12 cellular contexts compared by ENCODE assay signal in the genomic region with DNA sequence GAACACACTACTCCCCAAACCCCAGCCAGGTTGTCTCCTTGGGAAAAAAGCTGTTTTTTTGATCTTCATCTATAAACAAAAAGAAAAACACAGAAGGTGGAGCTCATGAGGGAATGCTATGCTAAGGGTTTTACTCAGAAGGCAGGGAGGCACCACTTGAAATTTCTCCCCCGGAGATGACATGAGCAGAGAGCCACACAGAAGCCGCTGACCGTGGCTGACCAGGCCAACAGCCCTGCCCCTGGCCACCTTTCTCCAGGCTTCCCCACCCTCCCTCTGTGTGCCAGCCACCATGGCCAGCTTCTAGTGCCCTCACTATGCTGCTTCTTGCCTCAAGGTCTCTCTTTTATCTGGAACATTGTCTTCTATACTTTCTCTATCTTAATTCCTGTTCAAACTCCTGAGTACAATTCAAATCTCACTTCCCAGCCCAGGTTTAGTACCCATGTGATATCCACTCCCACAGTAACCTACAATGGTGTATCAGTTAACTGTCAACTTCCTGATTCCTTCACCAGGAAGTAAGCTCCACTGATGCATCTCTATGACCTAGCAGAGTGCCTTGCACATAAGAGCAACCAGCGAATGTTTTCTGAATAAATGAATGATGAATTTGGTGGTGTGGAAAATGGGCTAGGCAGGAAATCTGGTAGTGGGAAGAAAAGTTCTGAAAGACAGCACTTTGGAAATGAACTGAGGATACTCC. TPM values are rescaled to one million over a fixed set of nuclear protein-coding genes. Genes with fewer than 3 reads are reported as not detected.
DNase-seq lines count a peak whose midpoint lies in the region; ATAC-seq and TF ChIP-seq lines count a peak whose summit lies in the region.
"Had no signal": no experiment of that assay in that cellular context is flagged by ENCODE, and none has a peak within 500 bp of the region (broad histone marks: within the 10 kb centered on the region; RNA-seq: fewer than 3 reads in every experiment).

No MANE protein-coding gene starts in this region.

- H3K4me3 ChIP-seq in mammary epithelial cell (replicated peaks in 1 of 3; ENCODE audit: insufficient read depth in 1 of 3, low read depth in 2 of 3, low read length in 3 of 3) (no peak overlapping the region), endodermal cell (ENCODE audit: low read length) (no peak overlapping the region)
- H3K4me3 ChIP-seq: dorsolateral prefrontal cortex had no signal

- H3K4me1 ChIP-seq in mammary epithelial cell (ENCODE audit: insufficient read depth, low read length) (peaks cover 8% of the 10 kb centered on the region), endodermal cell (ENCODE audit: control insufficient read depth, insufficient read depth, low read length) (peaks cover 13% of the 10 kb centered on the region)

- peaks cover 47% of the 10 kb centered on the region for H3K79me2 ChIP-seq in mammary epithelial cell (ENCODE audit: insufficient read depth, low read length)

- no peaks in the 10 kb centered on the region for H3K27me3 ChIP-seq in mammary epithelial cell (ENCODE audit: insufficient read depth, low read length)
- no peaks in the 10 kb centered on the region for H3K27me3 ChIP-seq in endodermal cell (ENCODE audit: control insufficient read depth, insufficient read depth, low read length, poor library complexity, severe bottlenecking)
- H3K27me3 ChIP-seq: BE2C, dorsolateral prefrontal cortex had no signal

- H3K9ac ChIP-seq in mammary epithelial cell (ENCODE audit: insufficient read depth, low read length) (no peak overlapping the region), endodermal cell (ENCODE audit: extremely low read depth, low read length, poor library complexity, severe bottlenecking) (no peak overlapping the region)

- BruUV-seq in MCF 10A (replicated peaks; lab: Mats Ljungman, UMichigan) (TSS peak; percentile 4), mammary epithelial cell (replicated peaks; lab: Mats Ljungman, UMichigan) (no TSS peak)

- H3K4me2 ChIP-seq in mammary epithelial cell (ENCODE audit: insufficient read depth, low read depth, low read length): no peak overlapping the region

- peaks cover 65% of the 10 kb centered on the region for H3K36me3 ChIP-seq in mammary epithelial cell (ENCODE audit: insufficient read depth, low read length)
- H3K36me3 ChIP-seq in endodermal cell (ENCODE audit: control insufficient read depth, insufficient read depth, low read length): peaks cover 95% of the 10 kb centered on the region

- no peaks in the 10 kb centered on the region for H3K9me3 Mint-ChIP-seq in MCF 10A (ENCODE audit: unreplicated experiment)
- H3K9me3 Mint-ChIP-seq in endodermal cell: no peaks in the 10 kb centered on the region
- H3K9me3 Mint-ChIP-seq in stimulated activated naive B cell treated with anti-CD40 and anti-IgM and Interleukin-4, amounts not matched to agents 10 μg/mL and 1 μg/mL and 100 μg/mL, for 72 hours: peaks cover 0 to 3% of the 10 kb centered on the region in 2 donors
- no peaks in the 10 kb centered on the region for H3K9me3 Mint-ChIP-seq in HFFc6

- POLR2A ChIA-PET in MCF 10A (lab: Yijun Ruan, JAX): interaction anchor here (0.6 to 12.5 kb wide), 5 partner anchors 8 to 56 kb away, joined by 3 to 96 read pairs (median 5); partner anchors contain the start of gene LAPTM4A

- H4K20me1 ChIP-seq in mammary epithelial cell (ENCODE audit: insufficient read depth, low read length): no peaks in the 10 kb centered on the region

- H3K4me1 Mint-ChIP-seq in MCF 10A (ENCODE audit: insufficient read depth, unreplicated experiment): peaks cover 13% of the 10 kb centered on the region
- H3K4me1 Mint-ChIP-seq in endodermal cell: peaks cover 28% of the 10 kb centered on the region
- peaks cover 16 to 27% of the 10 kb centered on the region in 2 donors for H3K4me1 Mint-ChIP-seq in stimulated activated naive B cell treated with anti-CD40 and anti-IgM and Interleukin-4, amounts not matched to agents 10 μg/mL and 1 μg/mL and 100 μg/mL, for 72 hours
- H3K4me1 Mint-ChIP-seq in HFFc6 (ENCODE audit: low read depth): peaks cover 28% of the 10 kb centered on the region

- H3K4me3 Mint-ChIP-seq in MCF 10A (ENCODE audit: unreplicated experiment): no peak overlapping the region
- no peak overlapping the region for H3K4me3 Mint-ChIP-seq in endodermal cell
- peak overlapping the region in 1 of 2 donors; percentile 9 for H3K4me3 Mint-ChIP-seq in stimulated activated naive B cell treated with anti-CD40 and anti-IgM and Interleukin-4, amounts not matched to agents 10 μg/mL and 1 μg/mL and 100 μg/mL, for 72 hours
- no peak overlapping the region for H3K4me3 Mint-ChIP-seq in HFFc6

- dilution Hi-C loops in mammary epithelial cell (cut with HindIII; ENCODE audit: low sequenced_read_pairs): no loop called here

- TF ChIP-seq CTCF in MCF 10A (IDR thresholded peaks at IDR 0.05; ENCODE audit: unreplicated experiment) (no peak), mammary epithelial cell (conservative IDR thresholded peaks at IDR 0.05 in 1 of 2, IDR thresholded peaks at IDR 0.05 in 1 of 2; ENCODE audit: extremely low read depth in 1 of 2, insufficient read depth in 1 of 2, low read depth in 1 of 2, low read length in 2 of 2) (no peak), endodermal cell (conservative IDR thresholded peaks at IDR 0.05) (no peak), HFFc6 (IDR thresholded peaks at IDR 0.05) (no peak)

- in situ Hi-C loops in mammary epithelial cell (cut with MboI; ENCODE audit: low sequenced_read_pairs in 2 of 2): no loop called here

- H3K27me3 Mint-ChIP-seq in MCF 10A (ENCODE audit: insufficient read depth, unreplicated experiment) (no peaks in the 10 kb centered on the region), endodermal cell (ENCODE audit: insufficient read depth) (no peaks in the 10 kb centered on the region), HFFc6 (ENCODE audit: insufficient read depth) (peaks cover 3% of the 10 kb centered on the region)
- H3K27me3 Mint-ChIP-seq in stimulated activated naive B cell treated with anti-CD40 and anti-IgM and Interleukin-4, amounts not matched to agents 10 μg/mL and 1 μg/mL and 100 μg/mL, for 72 hours: no peaks in the 10 kb centered on the region

- DNase-seq in MCF 10A (ENCODE audit: unreplicated experiment): no peak
- DNase-seq in mammary epithelial cell: no peak
- DNase-seq in MV-4-11 (lab: John Stamatoyannopoulos, UW): peak; percentile 54
- DNase-seq in endodermal cell: no peak
- DNase-seq in stimulated activated naive B cell treated with anti-CD40 and anti-IgM and Interleukin-4, amounts not matched to agents 10 μg/mL and 1 μg/mL and 100 μg/mL, for 72 hours: no peak
- DNase-seq in stimulated activated CD4-positive, alpha-beta T cell treated with anti-CD3 and anti-CD28 coated beads, Interleukin-1b, Interleukin-23, amount 100 ng/mL, for 48 hours: no peak
- DNase-seq in stimulated activated CD4-positive, alpha-beta T cell treated with anti-CD3 and anti-CD28 coated beads, Interleukin-2, amount 100 ng/mL, for 24 hours: no peak
- DNase-seq in HFFc6: no peak
- DNase-seq: activated T-cell treated with anti-CD3 and anti-CD28 coated beads, Interleukin-2, amount 50 U/mL, for 48 hours; BE2C; dorsolateral prefrontal cortex; NCI-H2171 had no signal

- no peak overlapping the region for H2AFZ ChIP-seq in mammary epithelial cell (ENCODE audit: low read depth, low read length)

- intact Hi-C loops in MCF 10A (cut with micrococcal nuclease) (no loop called here), mammary epithelial cell (cut with micrococcal nuclease) (no loop called here)

- CTCF ChIA-PET in MCF 10A (lab: Yijun Ruan, JAX): interaction anchor here (1.0 to 4.9 kb wide), 5 partner anchors 21 to 60 kb away, joined by 3 to 44 read pairs (median 3); no protein-coding TSS in a partner anchor
- CTCF ChIA-PET in mammary epithelial cell (lab: Charles Lee; ENCODE audit: low non-redundant PET): no interaction called here

- H3K36me3 Mint-ChIP-seq in MCF 10A (ENCODE audit: insufficient read depth, unreplicated experiment) (peaks cover 92% of the 10 kb centered on the region), endodermal cell (ENCODE audit: low read depth) (peaks cover 85% of the 10 kb centered on the region), HFFc6 (ENCODE audit: low read depth) (peaks cover 72% of the 10 kb centered on the region)
- peaks cover 48 to 72% of the 10 kb centered on the region in 2 donors for H3K36me3 Mint-ChIP-seq in stimulated activated naive B cell treated with anti-CD40 and anti-IgM and Interleukin-4, amounts not matched to agents 10 μg/mL and 1 μg/mL and 100 μg/mL, for 72 hours

- ATAC-seq in stimulated activated naive B cell treated with anti-CD40 and anti-IgM and Interleukin-4, amounts not matched to agents 10 μg/mL and 1 μg/mL and 100 μg/mL, for 72 hours (replicated peaks): peak; percentile 87 to 92

- H3K9me3 ChIP-seq in mammary epithelial cell (replicated peaks; ENCODE audit: insufficient read depth, low read length) (no peaks in the 10 kb centered on the region), endodermal cell (ENCODE audit: control insufficient read depth, low read length) (no peaks in the 10 kb centered on the region)
- H3K9me3 ChIP-seq: BE2C had no signal

- H3K27ac Mint-ChIP-seq in MCF 10A (ENCODE audit: low read depth, unreplicated experiment) (no peak overlapping the region), endodermal cell (peak overlapping the region; percentile 29), HFFc6 (no peak overlapping the region; the same call in 1 of the 2 replicates)
- H3K27ac Mint-ChIP-seq in stimulated activated naive B cell treated with anti-CD40 and anti-IgM and Interleukin-4, amounts not matched to agents 10 μg/mL and 1 μg/mL and 100 μg/mL, for 72 hours: peak overlapping the region; percentile 75

- H3K27ac ChIP-seq in mammary epithelial cell (ENCODE audit: insufficient read depth, low read depth, low read length) (no peak overlapping the region), endodermal cell (ENCODE audit: low read depth, low read length) (no peak overlapping the region)
- H3K27ac ChIP-seq: dorsolateral prefrontal cortex had no signal

- 71% methylated on average over 4 of the region's 4 CpGs for WGBS in mammary epithelial cell (ENCODE audit: low coverage, missing lambda C conversion rate)
- WGBS in endodermal cell (ENCODE audit: insufficient coverage in 1 of 2, insufficient read length in 1 of 2), 2 experiments: 91 to 100% methylated on average over 4 of the region's 4 CpGs

RNA-seq across cellular contexts. Expression of gene LAPTM4A, which starts 15.3 kb away (rescaled TPM):
- total RNA-seq in MCF 10A (2022): 145 and 160 TPM in 2 replicates
- total RNA-seq in mammary epithelial cell: 100 to 1,000 TPM; 160 to 162 TPM
- 223 TPM for polyA plus RNA-seq in mammary epithelial cell
- 181 TPM for polyA minus RNA-seq in mammary epithelial cell
- 100 to 1,000 TPM; 285 to 291 TPM for total RNA-seq in endodermal cell
- 225 TPM for polyA plus RNA-seq in endodermal cell (2013, experiment 1 of 2)
- 221 TPM for polyA plus RNA-seq in endodermal cell (2013, experiment 2 of 2)
- total RNA-seq in HFFc6 (2021; fragmentation: NEBNext Ultra II Directional; extraction: Animal tissue kit (Norgen Biotek cat#: 25700)): 100 to 1,000 TPM; 218 to 254 (median 240) TPM

RNA-seq across cellular contexts. Expression of gene MATN3, which starts 23.6 kb away (rescaled TPM):
- 0.83 and 0.98 TPM in 2 replicates for total RNA-seq in MCF 10A (2022)
- total RNA-seq in mammary epithelial cell: 1 to 10 TPM; 4.8 TPM
- 3.4 TPM for polyA plus RNA-seq in mammary epithelial cell
- polyA minus RNA-seq in mammary epithelial cell: not detected
- total RNA-seq in endodermal cell: 10 to 100 TPM; 38.5 to 44.7 TPM
- 16.7 TPM for polyA plus RNA-seq in endodermal cell (2013, experiment 1 of 2)
- 24.1 TPM for polyA plus RNA-seq in endodermal cell (2013, experiment 2 of 2)
- total RNA-seq in HFFc6 (2021; fragmentation: NEBNext Ultra II Directional; extraction: Animal tissue kit (Norgen Biotek cat#: 25700)): 1 to 10 TPM in 5 of 6 experiments, under 1 TPM in 1; 0.69 to 1.5 (median 1.2) TPM

RNA-seq across cellular contexts. Expression of gene WDR35, which starts 46.2 kb away (rescaled TPM):
- total RNA-seq in MCF 10A (2022) (13.2 and 17.5 TPM in 2 replicates), mammary epithelial cell (10 to 100 TPM in 1 of 2 donors, 1 to 10 TPM in 1; 8.8 to 11.5 TPM), endodermal cell (10 to 100 TPM; 11.3 to 13.5 TPM)
- 4.1 TPM for polyA plus RNA-seq in mammary epithelial cell
- polyA minus RNA-seq in mammary epithelial cell: 6.8 TPM
- polyA plus RNA-seq in endodermal cell (2013, experiment 1 of 2): 15.6 TPM
- 13.0 TPM for polyA plus RNA-seq in endodermal cell (2013, experiment 2 of 2)
- total RNA-seq in HFFc6 (2021; fragmentation: NEBNext Ultra II Directional; extraction: Animal tissue kit (Norgen Biotek cat#: 25700)): 1 to 10 TPM; 4.5 to 5.4 (median 5.2) TPM

Comparison
In these comparisons a context has a peak if more than half of its experiments do, and no peak if none do; other contexts are left out.
1. H3K27ac Mint-ChIP-seq: peak in endodermal cell (single experiment) and stimulated activated naive B cell treated with anti-CD40 and anti-IgM and Interleukin-4, amounts not matched to agents 10 μg/mL and 1 μg/mL and 100 μg/mL, for 72 hours (single experiment); none in MCF 10A (single experiment) and HFFc6 (single experiment).
2. RNA of gene MATN3, which starts 23.6 kb away (total RNA-seq): 38.5 to 44.7 TPM in endodermal cell; 4.8 TPM in mammary epithelial cell, 0.69 to 1.5 TPM in HFFc6 and 0.83 to 0.98 TPM in MCF 10A; every median in the first group is over 4 times any median in the second.